15 cellular contexts compared by ENCODE assay signal in genomic region chr12:27671865-27672264, GRCh38. TPM values are rescaled to one million over a fixed set of nuclear protein-coding genes. Genes with fewer than 3 reads are reported as not detected.
DNase-seq lines count a peak whose midpoint lies in the region; ATAC-seq and TF ChIP-seq lines count a peak whose summit lies in the region.
"Had no signal": no experiment of that assay in that cellular context is flagged by ENCODE, and none has a peak within 500 bp of the region (broad histone marks: within the 10 kb centered on the region; RNA-seq: fewer than 3 reads in every experiment).

No MANE protein-coding gene starts in this region.

- H3K9me3 ChIP-seq in ascending aorta (no peaks in the 10 kb centered on the region), thoracic aorta (no peaks in the 10 kb centered on the region)
- H3K9me3 ChIP-seq: BLaER1 treated with 17β-estradiol and CSF1 and Interleukin-3, amounts not matched to agents 10 nM and 100 nM; HAP-1 had no signal

- DNase-seq in ascending aorta (ENCODE audit: low spot score in 2 of 2) = no peak
- DNase-seq in chondrocyte (ENCODE audit: low spot score) = no peak
- DNase-seq in nephron progenitor cell = no peak
- DNase-seq in thoracic aorta (ENCODE audit: low spot score) = no peak
- DNase-seq in activated CD4-positive, alpha-beta memory T cell treated with anti-CD3 and anti-CD28 coated beads, Interleukin-2, amount 10 ng/mL, durations not matched to agents 7 days and 5 days = no peak
- DNase-seq in H7 = no peak
- no peak for DNase-seq in activated T-cell treated with anti-CD3 and anti-CD28 coated beads, Interleukin-2, amount 50 U/mL, for 1 hour
- DNase-seq: Calu3; CD8-positive, alpha-beta T cell; DMS79 treated with DMSO at 0.1 percent for 48 hours; GF-D8; IMR-90 had no signal

- H3K4me3 ChIP-seq in ascending aorta (no peak overlapping the region), thoracic aorta (no peak overlapping the region), H7 (ENCODE audit: insufficient read depth, low read depth, low read length) (no peak overlapping the region)
- H3K4me3 ChIP-seq: BLaER1 treated with 17β-estradiol and CSF1 and Interleukin-3, amounts not matched to agents 10 nM and 100 nM; HAP-1 had no signal

- peak overlapping the region; percentile 55 for H3K27ac Mint-ChIP-seq in chondrocyte (ENCODE audit: unreplicated experiment)
- peak overlapping the region; percentile 67 for H3K27ac Mint-ChIP-seq in nephron progenitor cell
- no peak overlapping the region for H3K27ac Mint-ChIP-seq in activated CD4-positive, alpha-beta memory T cell treated with anti-CD3 and anti-CD28 coated beads, Interleukin-2, amount 10 ng/mL, durations not matched to agents 7 days and 5 days
- H3K27ac Mint-ChIP-seq: B cell; CD8-positive, alpha-beta T cell had no signal

- peaks cover 11 to 40% of the 10 kb centered on the region in 2 donors for H3K4me1 ChIP-seq in ascending aorta
- H3K4me1 ChIP-seq in thoracic aorta (ENCODE audit: control insufficient read depth in 1 of 2, low read depth in 2 of 2) = peaks cover 18 to 59% of the 10 kb centered on the region in 2 donors
- H3K4me1 ChIP-seq: HAP-1 had no signal

- H3K27me3 ChIP-seq in ascending aorta (no peaks in the 10 kb centered on the region), thoracic aorta (replicated peaks; ENCODE audit: insufficient read depth) (no peaks in the 10 kb centered on the region), H7 (ENCODE audit: control insufficient read depth, insufficient read depth, low read length) (no peaks in the 10 kb centered on the region)
- H3K27me3 ChIP-seq: BLaER1 treated with 17β-estradiol and CSF1 and Interleukin-3, amounts not matched to agents 10 nM and 100 nM had no signal

- H3K36me3 ChIP-seq in ascending aorta = peaks cover 7 to 17% of the 10 kb centered on the region in 2 donors
- H3K36me3 ChIP-seq in thoracic aorta = peaks cover 8% of the 10 kb centered on the region
- H3K36me3 ChIP-seq in H7 (replicated peaks; ENCODE audit: control insufficient read depth, insufficient read depth, low read length) = peaks cover 1% of the 10 kb centered on the region
- H3K36me3 ChIP-seq: HAP-1 had no signal

- POLR2A ChIA-PET in activated CD4-positive, alpha-beta memory T cell treated with anti-CD3 and anti-CD28 coated beads, Interleukin-2, amount 10 ng/mL, durations not matched to agents 7 days and 5 days (lab: Charles Lee) = no interaction called here

- ATAC-seq in thoracic aorta (ENCODE audit: insufficient number of reproducible peaks, low FRiP score, low read depth) = no peak
- ATAC-seq: CD8-positive, alpha-beta T cell had no signal

- TF ChIP-seq CTCF in ascending aorta (IDR thresholded peaks at IDR 0.05) = no peak
- no peak for TF ChIP-seq CTCF in chondrocyte (IDR thresholded peaks at IDR 0.05)
- no peak for TF ChIP-seq CTCF in nephron progenitor cell (IDR thresholded peaks at IDR 0.05)
- no peak for TF ChIP-seq CTCF in thoracic aorta (IDR thresholded peaks at IDR 0.05)

- H3K27me3 Mint-ChIP-seq in chondrocyte (ENCODE audit: low read depth) = no peaks in the 10 kb centered on the region
- H3K27me3 Mint-ChIP-seq in nephron progenitor cell (ENCODE audit: low read depth, poor library complexity) = no peaks in the 10 kb centered on the region
- no peaks in the 10 kb centered on the region for H3K27me3 Mint-ChIP-seq in activated CD4-positive, alpha-beta memory T cell treated with anti-CD3 and anti-CD28 coated beads, Interleukin-2, amount 10 ng/mL, durations not matched to agents 7 days and 5 days
- H3K27me3 Mint-ChIP-seq: B cell had no signal

- H3K36me3 Mint-ChIP-seq in chondrocyte (ENCODE audit: low read depth) (peaks cover 33% of the 10 kb centered on the region), nephron progenitor cell (ENCODE audit: low read depth) (peaks cover 29% of the 10 kb centered on the region)
- H3K36me3 Mint-ChIP-seq in activated CD4-positive, alpha-beta memory T cell treated with anti-CD3 and anti-CD28 coated beads, Interleukin-2, amount 10 ng/mL, durations not matched to agents 7 days and 5 days (ENCODE audit: low read depth) = no peaks in the 10 kb centered on the region

- H3K27ac ChIP-seq in ascending aorta (peak overlapping the region; percentile 83 to 92), thoracic aorta (peak overlapping the region; percentile 73 to 82)
- H3K27ac ChIP-seq: BLaER1 treated with 17β-estradiol and CSF1 and Interleukin-3, amounts not matched to agents 10 nM and 100 nM had no signal

- H3K4me3 Mint-ChIP-seq in chondrocyte (ENCODE audit: unreplicated experiment) = no peak overlapping the region
- no peak overlapping the region for H3K4me3 Mint-ChIP-seq in nephron progenitor cell
- no peak overlapping the region for H3K4me3 Mint-ChIP-seq in activated CD4-positive, alpha-beta memory T cell treated with anti-CD3 and anti-CD28 coated beads, Interleukin-2, amount 10 ng/mL, durations not matched to agents 7 days and 5 days
- H3K4me3 Mint-ChIP-seq: B cell; CD8-positive, alpha-beta T cell had no signal

- CTCF ChIA-PET in activated CD4-positive, alpha-beta memory T cell treated with anti-CD3 and anti-CD28 coated beads, Interleukin-2, amount 10 ng/mL, durations not matched to agents 7 days and 5 days (lab: Charles Lee) = no interaction called here

- H3K4me1 Mint-ChIP-seq in chondrocyte (ENCODE audit: low read depth) = peaks cover 48% of the 10 kb centered on the region
- peaks cover 12% of the 10 kb centered on the region for H3K4me1 Mint-ChIP-seq in nephron progenitor cell
- H3K4me1 Mint-ChIP-seq in activated CD4-positive, alpha-beta memory T cell treated with anti-CD3 and anti-CD28 coated beads, Interleukin-2, amount 10 ng/mL, durations not matched to agents 7 days and 5 days = peaks cover 11% of the 10 kb centered on the region
- H3K4me1 Mint-ChIP-seq: B cell had no signal

- intact Hi-C loops in ascending aorta (cut with DNase I) = no loop called here

- H3K9me3 Mint-ChIP-seq in chondrocyte (ENCODE audit: low read depth) (no peaks in the 10 kb centered on the region), nephron progenitor cell (no peaks in the 10 kb centered on the region)
- H3K9me3 Mint-ChIP-seq in activated CD4-positive, alpha-beta memory T cell treated with anti-CD3 and anti-CD28 coated beads, Interleukin-2, amount 10 ng/mL, durations not matched to agents 7 days and 5 days = no peaks in the 10 kb centered on the region
- H3K9me3 Mint-ChIP-seq: CD8-positive, alpha-beta T cell had no signal

RNA-seq across cellular contexts. Expression of gene REP15, which starts 24.4 kb away (rescaled TPM):
- total RNA-seq in ascending aorta = not detected
- 0.54 to 1.3 TPM (median 1.3 TPM) in 3 replicates for total RNA-seq in chondrocyte
- 1 to 10 TPM; 5.6 to 8.3 TPM for total RNA-seq in thoracic aorta
- total RNA-seq in activated CD4-positive, alpha-beta memory T cell treated with anti-CD3 and anti-CD28 coated beads, Interleukin-2, amount 10 ng/mL, durations not matched to agents 7 days and 5 days = not detected
- 0.15 and 0.35 TPM in 2 replicates for total RNA-seq in H7 (2014; rRNA removed; shearing (Covaris generic))
- total RNA-seq: CD8-positive, alpha-beta T cell had no signal

RNA-seq across cellular contexts. Expression of gene MRPS35, which starts 38.8 kb away (rescaled TPM):
- 2.7 TPM for total RNA-seq in ascending aorta
- total RNA-seq in chondrocyte = 29.2 to 33.1 TPM (median 33.1 TPM) in 3 replicates
- total RNA-seq in thoracic aorta = 10 to 100 TPM; 32.7 to 55.9 TPM
- total RNA-seq in activated CD4-positive, alpha-beta memory T cell treated with anti-CD3 and anti-CD28 coated beads, Interleukin-2, amount 10 ng/mL, durations not matched to agents 7 days and 5 days = 10 to 100 TPM; 30.9 to 31.8 TPM
- 83.8 and 96.2 TPM in 2 replicates for total RNA-seq in H7 (2014; rRNA removed; shearing (Covaris generic))
